In genomic region chr9:114084282-114085073, GRCh38 we compare ENCODE assay signal across 15 cellular contexts. TPM values are rescaled to one million over a fixed set of nuclear protein-coding genes. Genes with fewer than 3 reads are reported as not detected.
DNase-seq lines count a peak whose midpoint lies in the region; ATAC-seq and TF ChIP-seq lines count a peak whose summit lies in the region.
"Had no signal": no experiment of that assay in that cellular context is flagged by ENCODE, and none has a peak within 500 bp of the region (broad histone marks: within the 10 kb centered on the region; RNA-seq: fewer than 3 reads in every experiment).

No MANE protein-coding gene starts in this region.

- ATAC-seq in activated CD8-positive, alpha-beta memory T cell treated with anti-CD3 and anti-CD28 coated beads, Interleukin-2, amount 10 ng/mL, durations not matched to agents 7 days and 5 days, result no peak
- ATAC-seq in upper lobe of right lung, result no peak
- ATAC-seq in GM19395 (IDR thresholded peaks at IDR 0.05; ENCODE audit: unreplicated experiment), result no peak

- H3K4me1 Mint-ChIP-seq in activated CD8-positive, alpha-beta memory T cell treated with anti-CD3 and anti-CD28 coated beads, Interleukin-2, amount 10 ng/mL, durations not matched to agents 7 days and 5 days, result no peaks in the 10 kb centered on the region
- peaks cover 31% of the 10 kb centered on the region for H3K4me1 Mint-ChIP-seq in nephron

- no peaks in the 10 kb centered on the region for H3K36me3 ChIP-seq in upper lobe of right lung

- DNase-seq in activated CD8-positive, alpha-beta memory T cell treated with anti-CD3 and anti-CD28 coated beads, Interleukin-2, amount 50 U/mL, for 48 hours, result peak; percentile 25
- DNase-seq in activated CD8-positive, alpha-beta memory T cell treated with anti-CD3 and anti-CD28 coated beads, Interleukin-2, amount 10 ng/mL, durations not matched to agents 7 days and 5 days, result no peak
- DNase-seq in ecto neural progenitor cell (ENCODE audit: low spot score) (peak; percentile 14), upper lobe of right lung (peak; percentile 32), kidney tubule cell (ENCODE audit: low spot score) (no peak), D341Med (ENCODE audit: low spot score) (no peak)
- DNase-seq: CD4-positive, alpha-beta memory T cell; GF-D8; H9; NCI-H1417; NCI-H187; NCI-H226; NCI-H524 had no signal

- no peak overlapping the region for H3K27ac ChIP-seq in upper lobe of right lung

- CTCF ChIA-PET in activated CD8-positive, alpha-beta memory T cell treated with anti-CD3 and anti-CD28 coated beads, Interleukin-2, amount 10 ng/mL, durations not matched to agents 7 days and 5 days (lab: Charles Lee), result interaction anchor here (0.7 to 3.4 kb wide), 5 partner anchors 23 to 207 kb away, joined by 3 to 47 read pairs (median 15); partner anchors contain the start of gene COL27A1

- H3K27me3 Mint-ChIP-seq in activated CD8-positive, alpha-beta memory T cell treated with anti-CD3 and anti-CD28 coated beads, Interleukin-2, amount 10 ng/mL, durations not matched to agents 7 days and 5 days, result peaks cover 3% of the 10 kb centered on the region
- peaks cover 17% of the 10 kb centered on the region for H3K27me3 Mint-ChIP-seq in nephron (ENCODE audit: low read depth)

- peaks cover 4% of the 10 kb centered on the region for H3K4me1 ChIP-seq in upper lobe of right lung

- H3K36me3 Mint-ChIP-seq in activated CD8-positive, alpha-beta memory T cell treated with anti-CD3 and anti-CD28 coated beads, Interleukin-2, amount 10 ng/mL, durations not matched to agents 7 days and 5 days, result no peaks in the 10 kb centered on the region
- H3K36me3 Mint-ChIP-seq in nephron (ENCODE audit: low read depth), result no peaks in the 10 kb centered on the region
- H3K36me3 Mint-ChIP-seq: CD4-positive, alpha-beta memory T cell had no signal

- TF ChIP-seq CTCF in nephron (IDR thresholded peaks at IDR 0.05; ENCODE audit: unreplicated experiment in 3 of 3) (no peak), upper lobe of right lung (IDR thresholded peaks at IDR 0.05) (no peak)

- H3K27ac Mint-ChIP-seq in activated CD8-positive, alpha-beta memory T cell treated with anti-CD3 and anti-CD28 coated beads, Interleukin-2, amount 10 ng/mL, durations not matched to agents 7 days and 5 days, result no peak overlapping the region
- H3K27ac Mint-ChIP-seq in nephron, result peak overlapping the region in 2 of 3 experiments; percentile 5 to 76
- H3K27ac Mint-ChIP-seq: CD4-positive, alpha-beta memory T cell; H9 had no signal

- H3K9me3 ChIP-seq in upper lobe of right lung, result no peaks in the 10 kb centered on the region

- no peak overlapping the region for H3K4me3 Mint-ChIP-seq in activated CD8-positive, alpha-beta memory T cell treated with anti-CD3 and anti-CD28 coated beads, Interleukin-2, amount 10 ng/mL, durations not matched to agents 7 days and 5 days
- H3K4me3 Mint-ChIP-seq in nephron, result no peak overlapping the region
- H3K4me3 Mint-ChIP-seq: CD4-positive, alpha-beta memory T cell; H9 had no signal

- intact Hi-C loops in upper lobe of right lung (cut with DNase I), result no loop called here

- H3K9me3 Mint-ChIP-seq in activated CD8-positive, alpha-beta memory T cell treated with anti-CD3 and anti-CD28 coated beads, Interleukin-2, amount 10 ng/mL, durations not matched to agents 7 days and 5 days (ENCODE audit: low read depth), result no peaks in the 10 kb centered on the region
- no peaks in the 10 kb centered on the region for H3K9me3 Mint-ChIP-seq in nephron
- H3K9me3 Mint-ChIP-seq: H9 had no signal

- no peaks in the 10 kb centered on the region for H3K27me3 ChIP-seq in upper lobe of right lung

- no peak overlapping the region for H3K4me3 ChIP-seq in upper lobe of right lung

RNA-seq across cellular contexts. Expression of gene AMBP, which starts 6.4 kb away (rescaled TPM):
- not detected for total RNA-seq in activated CD8-positive, alpha-beta memory T cell treated with anti-CD3 and anti-CD28 coated beads, Interleukin-2, amount 10 ng/mL, durations not matched to agents 7 days and 5 days
- total RNA-seq in upper lobe of right lung, result 0.67 TPM
- total RNA-seq: CD4-positive, alpha-beta memory T cell had no signal

RNA-seq across cellular contexts. Expression of gene KIF12, which starts 14.6 kb away (rescaled TPM):
- total RNA-seq in activated CD8-positive, alpha-beta memory T cell treated with anti-CD3 and anti-CD28 coated beads, Interleukin-2, amount 10 ng/mL, durations not matched to agents 7 days and 5 days, result not detected
- 6.2 TPM for total RNA-seq in upper lobe of right lung
- total RNA-seq: CD4-positive, alpha-beta memory T cell had no signal

Comparison
In these comparisons a context has a peak if more than half of its experiments do, and no peak if none do; other contexts are left out.
1. DNase-seq: peak in activated CD8-positive, alpha-beta memory T cell treated with anti-CD3 and anti-CD28 coated beads, Interleukin-2, amount 50 U/mL, for 48 hours (single experiment), ecto neural progenitor cell (single experiment) and upper lobe of right lung (single experiment); none in activated CD8-positive, alpha-beta memory T cell treated with anti-CD3 and anti-CD28 coated beads, Interleukin-2, amount 10 ng/mL, durations not matched to agents 7 days and 5 days (single experiment), kidney tubule cell (single experiment) and D341Med (single experiment).